Comparison of ENCODE assay signal across 8 cellular contexts in the genomic region with DNA sequence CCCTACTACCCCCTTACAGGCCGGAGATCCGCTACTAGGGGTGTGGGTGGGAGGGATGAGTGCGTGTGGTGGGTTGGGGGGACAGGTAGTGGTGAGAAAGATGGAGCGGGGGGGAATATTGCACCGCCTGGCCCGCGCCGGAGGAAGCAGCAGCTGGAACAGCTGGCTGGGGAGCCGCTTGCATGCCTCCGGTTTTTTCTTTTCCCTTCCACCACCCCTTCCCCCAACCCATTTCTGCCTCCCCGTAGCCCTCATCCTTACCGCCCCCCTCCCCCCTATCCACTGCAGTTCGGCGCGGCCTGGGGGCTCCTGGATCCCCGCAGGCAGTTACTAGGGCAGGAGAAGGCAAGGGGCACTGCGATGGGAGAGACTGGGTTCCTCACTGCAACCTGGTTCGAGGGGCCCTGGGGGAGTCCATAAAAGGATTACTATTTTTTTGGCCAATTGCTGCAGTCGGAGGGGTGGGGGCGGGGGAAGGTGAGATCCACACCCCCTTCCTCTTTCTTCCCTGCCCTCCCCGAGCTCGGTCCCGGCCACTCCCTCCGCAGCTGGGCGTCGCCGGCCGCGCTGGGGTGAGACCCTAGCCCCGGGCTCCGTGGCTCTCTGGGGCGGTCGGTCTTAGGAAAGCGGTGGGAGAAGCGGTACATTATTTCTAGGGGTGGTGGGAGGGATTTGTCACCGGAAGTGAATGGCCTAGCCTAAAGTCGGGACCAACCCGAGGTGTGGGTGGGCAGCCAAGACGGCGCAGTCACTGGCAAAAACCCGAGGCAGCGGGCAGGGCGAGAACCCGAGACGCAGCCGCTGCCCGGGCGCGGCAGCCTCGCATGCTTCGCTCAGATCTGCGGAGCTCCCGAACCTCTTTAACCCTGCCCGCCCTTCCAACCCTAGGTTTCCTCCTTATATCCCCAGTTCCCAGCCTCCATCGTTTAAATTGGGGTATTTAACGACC. TPM values are rescaled to one million over a fixed set of nuclear protein-coding genes. Genes with fewer than 3 reads are reported as not detected.
A peak's percentile ranks its signal among the peaks of the same experiment; 100 is the strongest.
DNase-seq lines count a peak whose midpoint lies in the region; TF ChIP-seq lines count a peak whose summit lies in the region.

No MANE protein-coding gene starts in this region.

- intact Hi-C loops in head of caudate nucleus (cut with DNase I) = loop anchor here (2.0 kb wide), 1 partner anchor 36 kb away; a partner anchor contains a TSS
- intact Hi-C loops in testis (cut with DNase I; ENCODE audit: low total_unique reads) = loop anchor here (5.0 kb wide), 1 partner anchor 36 kb away; a partner anchor contains a TSS

- no peaks in the 10 kb centered on the region for H3K27me3 ChIP-seq in osteoblast (ENCODE audit: insufficient read depth, low read length)
- no peaks in the 10 kb centered on the region for H3K27me3 ChIP-seq in testis

- DNase-seq in GM03348 (ENCODE audit: low spot score) (peak; percentile 93), HEK293T (ENCODE audit: extremely low spot score) (peak; percentile 83), NAMALWA (ENCODE audit: low spot score) (peak; percentile 94), SKM-1 (lab: John Stamatoyannopoulos, UW; ENCODE audit: unreplicated experiment) (peak; percentile 67), head of caudate nucleus (peak; percentile 58 to 91 (median 79)), osteoblast (ENCODE audit: insufficient read length, low spot score, missing footprints) (peak; percentile 91), testis (peak; percentile 82)

- no peaks in the 10 kb centered on the region for H3K9me3 ChIP-seq in osteoblast (ENCODE audit: low read depth, low read length)
- H3K9me3 ChIP-seq in testis = no peaks in the 10 kb centered on the region

- peak overlapping the region; percentile 99 for H3K4me3 Mint-ChIP-seq in activated naive CD8-positive, alpha-beta T cell

- 0 to 1% methylated on average over 52 to 56 of the region's 56 CpGs for WGBS in testis, 2 donors

- peaks cover 7% of the 10 kb centered on the region for H3K9me3 Mint-ChIP-seq in activated naive CD8-positive, alpha-beta T cell (ENCODE audit: low read depth)

- peaks cover 19% of the 10 kb centered on the region for H3K4me1 ChIP-seq in osteoblast (ENCODE audit: insufficient read depth, low read length)
- H3K4me1 ChIP-seq in testis = peaks cover 29% of the 10 kb centered on the region

- peaks cover 36% of the 10 kb centered on the region for H3K4me1 Mint-ChIP-seq in activated naive CD8-positive, alpha-beta T cell (ENCODE audit: low read depth)

- POLR2A ChIA-PET in HEK293T (lab: Yijun Ruan, JAX) = interaction anchor here (0.6 to 5.4 kb wide), 22 partner anchors 9 to 515 kb away, joined by 3 to 128 read pairs (median 4); a partner anchor contains a TSS

- peaks cover 9% of the 10 kb centered on the region for H3K36me3 Mint-ChIP-seq in activated naive CD8-positive, alpha-beta T cell

- peak overlapping the region; percentile 67 for H3K27ac ChIP-seq in osteoblast (ENCODE audit: low read depth, low read length)
- H3K27ac ChIP-seq in testis = peak overlapping the region; percentile 93 to 94

- H3K79me2 ChIP-seq in osteoblast (ENCODE audit: insufficient read depth, low read length) = peaks cover 22% of the 10 kb centered on the region

- peak; percentile 16 for TF ChIP-seq POLR2A in testis (IDR thresholded peaks at IDR 0.05)

- peaks cover 15% of the 10 kb centered on the region for H4K20me1 ChIP-seq in osteoblast (ENCODE audit: insufficient read depth, low read length)

- H3K27me3 Mint-ChIP-seq in activated naive CD8-positive, alpha-beta T cell = no peaks in the 10 kb centered on the region

- CTCF ChIA-PET in HEK293T (lab: Yijun Ruan, JAX) = interaction anchor here (1.0 kb wide), 1 partner anchor 23 kb away, joined by 3 read pairs; no protein-coding TSS in a partner anchor

- H3K36me3 ChIP-seq in osteoblast (ENCODE audit: insufficient read depth, low read length) (no peaks in the 10 kb centered on the region), testis (ENCODE audit: low read depth, missing control alignments) (no peaks in the 10 kb centered on the region)

- peak overlapping the region; percentile 84 for H2AFZ ChIP-seq in osteoblast (ENCODE audit: low read length)

- H3K4me2 ChIP-seq in osteoblast (ENCODE audit: insufficient read depth, low read length) = peak overlapping the region; percentile 93

- TF ChIP-seq CTCF in osteoblast (IDR thresholded peaks at IDR 0.05; ENCODE audit: extremely low read depth, low read depth, low read length) (no peak), testis (IDR thresholded peaks at IDR 0.05) (no peak)

- H3K4me3 ChIP-seq in osteoblast (ENCODE audit: insufficient read depth, low read length) (peak overlapping the region; percentile 97), testis (peak overlapping the region; percentile 98 to 99)

- H3K27ac Mint-ChIP-seq in activated naive CD8-positive, alpha-beta T cell = peak overlapping the region; percentile 95

TF ChIP-seq in HEK293T, 16 proteins besides CTCF, POLR2A, EP300 and RAD21:
- TF ChIP-seq HDGF (IDR thresholded peaks at IDR 0.05; ENCODE audit: borderline replicate concordance) (0 out of 2 replicates have a peak, but pooled peaks have one; percentile 16), FOXM1 (IDR thresholded peaks at IDR 0.05; ENCODE audit: borderline replicate concordance) (no peak), CTBP1 (IDR thresholded peaks at IDR 0.05; ENCODE audit: borderline replicate concordance) (peak; percentile 33; the same call in 1 of the 2 replicates)
TF ChIP-seq in HEK293T: peak in this region for 2.

RNA-seq across cellular contexts. Expression of a gene that starts 0.8 kb away (rescaled TPM):
- total RNA-seq in osteoblast (30.9 and 33.7 TPM in 2 replicates), testis (10 to 100 TPM; 40.2 to 52.1 TPM)
- 35.0 TPM for polyA plus RNA-seq in testis (ENCODE audit: insufficient read depth, low read depth, low replicate concordance)

RNA-seq across cellular contexts. Expression of a gene that starts 24.3 kb away (rescaled TPM):
- total RNA-seq in osteoblast = 3.3 and 3.8 TPM in 2 replicates
- total RNA-seq in testis = 1 to 10 TPM; 6.0 to 6.6 TPM
- polyA plus RNA-seq in testis (ENCODE audit: insufficient read depth, low read depth, low replicate concordance) = 5.4 TPM

RNA-seq across cellular contexts. Expression of a gene that starts 35.1 kb away (rescaled TPM):
- total RNA-seq in osteoblast (9.4 TPM in 2 replicates), testis (10 to 100 TPM; 20.4 to 21.1 TPM)
- 12.5 TPM for polyA plus RNA-seq in testis (ENCODE audit: insufficient read depth, low read depth, low replicate concordance)

Comparison
In these comparisons a context has a peak if more than half of its experiments do, and no peak if none do; other contexts are left out.
1. Peak in every context shown above with its lines: DNase-seq, H3K4me3 ChIP-seq and H3K27ac ChIP-seq.